Comparison of ENCODE assay signal across 8 cellular contexts in the genomic region with DNA sequence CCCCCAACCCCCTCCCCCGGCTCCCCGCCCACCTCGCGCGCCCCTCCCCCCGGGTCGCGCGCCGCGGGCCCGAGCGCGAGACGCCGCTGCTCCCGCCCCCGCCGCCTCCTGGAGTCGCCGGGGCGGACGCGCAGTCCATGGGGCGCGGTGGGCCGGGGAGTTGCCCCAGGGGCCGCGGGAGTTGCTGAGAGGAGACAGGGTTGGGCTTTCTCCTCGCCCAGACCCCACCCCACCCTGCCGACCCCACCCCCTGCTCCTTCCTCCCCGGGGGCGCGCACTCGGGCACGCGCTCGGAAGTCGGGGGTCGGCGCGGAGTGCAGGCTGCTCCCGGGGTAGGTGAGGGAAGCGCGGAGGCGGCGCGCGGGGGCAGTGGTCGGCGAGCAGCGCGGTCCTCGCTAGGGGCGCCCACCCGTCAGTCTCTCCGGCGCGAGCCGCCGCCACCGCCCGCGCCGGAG. TPM values are rescaled to one million over a fixed set of nuclear protein-coding genes. Genes with fewer than 3 reads are reported as not detected.
A peak's percentile ranks its signal among the peaks of the same experiment; 100 is the strongest.
DNase-seq lines count a peak whose midpoint lies in the region; ATAC-seq, FAIRE-seq and TF ChIP-seq lines count a peak whose summit lies in the region.

A gene (plus strand): TSS at position 275 of the 455 bp plus-strand sequence. CDS start 297 bp downstream, outside the sequence.

- in situ Hi-C loops in GM13976 (cut with MboI; ENCODE audit: low sequenced_read_pairs, unreplicated experiment), result no loop called here

- H4K8ac ChIP-seq in mesenchymal stem cell (ENCODE audit: low read length), result peak within 1 kb of the TSS; percentile 91

- H3K4me3 ChIP-seq in AG04450 (ENCODE audit: low read depth, low read length) (peak within 1 kb of the TSS; percentile 88), endothelial cell of umbilical vein (replicated peaks in 1 of 3; ENCODE audit: insufficient read depth in 1 of 3, low read depth in 1 of 3, low read length in 3 of 3) (peak within 1 kb of the TSS; percentile 71 to 96 (median 96)), mesenchymal stem cell (ENCODE audit: insufficient read depth in 1 of 2, low read depth in 1 of 2, low read length in 2 of 2) (peak within 1 kb of the TSS; percentile 82 to 86), suprapubic skin (peak within 1 kb of the TSS; percentile 82)

- POLR2A ChIA-PET in AG04450 (lab: Yijun Ruan, JAX) (no interaction called here), activated B cell treated with CpG ODN at 0.5 μM for 24 hours (lab: Charles Lee) (interaction anchor here (1.6 kb wide), 1 partner anchor 60 kb away, joined by 19 read pairs; no protein-coding TSS in a partner anchor), endothelial cell of umbilical vein (lab: Charles Lee) (no interaction called here)

- H2BK120ac ChIP-seq in mesenchymal stem cell (ENCODE audit: low read depth, low read length), result peak within 1 kb of the TSS; percentile 98

- H3K27ac Mint-ChIP-seq in activated B cell treated with CpG ODN at 0.5 μM for 24 hours, result peak within 1 kb of the TSS; percentile 87

- dilution Hi-C loops in endothelial cell of umbilical vein (cut with MboI; ENCODE audit: extremely low pct_ligation_motif_present, low sequenced_read_pairs), result no loop called here

- H3K9me1 ChIP-seq in endothelial cell of umbilical vein (replicated peaks; ENCODE audit: control insufficient read depth, extremely low read depth, insufficient read depth, low read length), result no peaks in the 10 kb centered on the region

- H3K9me3 Mint-ChIP-seq in activated B cell treated with CpG ODN at 0.5 μM for 24 hours, result no peaks in the 10 kb centered on the region

- DNase-seq in AG04450 (ENCODE audit: low read depth, low spot score), result peak; percentile 49
- DNase-seq in GM13976 (ENCODE audit: low spot score), result peak; percentile 87
- peak; percentile 83 to 91 (median 84) for DNase-seq in NCI-H1417 (lab: John Stamatoyannopoulos, UW)
- peak; percentile 76 for DNase-seq in activated B cell treated with CpG ODN at 0.5 μM for 24 hours
- peak; percentile 80 for DNase-seq in endothelial cell of umbilical vein (ENCODE audit: low read depth, low spot score)
- peak; percentile 84 for DNase-seq in mesenchymal stem cell
- peak; percentile 84 to 90 for DNase-seq in suprapubic skin (ENCODE audit: low spot score in 2 of 2)

- TF ChIP-seq CTCF in AG04450 (IDR thresholded peaks at IDR 0.05; ENCODE audit: low read depth, low read length) (no peak), GM13976 (IDR thresholded peaks at IDR 0.05; ENCODE audit: borderline replicate concordance, control extremely low read depth, extremely low read depth, insufficient read depth, missing control alignments) (no peak), activated B cell treated with CpG ODN at 0.5 μM for 24 hours (IDR thresholded peaks at IDR 0.05) (no peak), endothelial cell of umbilical vein (IDR thresholded peaks at IDR 0.05; ENCODE audit: extremely low read depth in 1 of 2, insufficient read depth in 1 of 2, low read depth in 1 of 2, low read length in 2 of 2) (peak in 1 of 2 donors; percentile 22), suprapubic skin (IDR thresholded peaks at IDR 0.05) (no peak)

- peak within 1 kb of the TSS; percentile 100 for H2BK5ac ChIP-seq in mesenchymal stem cell (ENCODE audit: low read depth, low read length, poor library complexity, severe bottlenecking)

- H3K18ac ChIP-seq in mesenchymal stem cell (ENCODE audit: low read depth in 1 of 2, low read length in 2 of 2), result peak within 1 kb of the TSS; percentile 98

- no peaks in the 10 kb centered on the region for H3K27me3 ChIP-seq in AG04450 (ENCODE audit: control insufficient read depth, insufficient read depth, low read length)
- no peaks in the 10 kb centered on the region for H3K27me3 ChIP-seq in endothelial cell of umbilical vein (ENCODE audit: control insufficient read depth in 2 of 2, insufficient read depth in 2 of 2, low read length in 2 of 2)
- H3K27me3 ChIP-seq in mesenchymal stem cell (ENCODE audit: control insufficient read depth in 1 of 2, insufficient read depth in 1 of 2, low read length in 2 of 2), result no peaks in the 10 kb centered on the region
- H3K27me3 ChIP-seq in suprapubic skin, result no peaks in the 10 kb centered on the region

- H3K4me2 ChIP-seq in endothelial cell of umbilical vein (ENCODE audit: insufficient read depth, low read length) (peak within 1 kb of the TSS; percentile 99), mesenchymal stem cell (ENCODE audit: low read length, poor library complexity, severe bottlenecking) (peak within 1 kb of the TSS; percentile 80)

- 0% methylated on average over 11 of the region's 65 CpGs for WGBS in mesenchymal stem cell
- WGBS in suprapubic skin, result 0% methylated on average over 4 of the region's 65 CpGs

- intact Hi-C loops in activated B cell treated with CpG ODN at 0.5 μM for 24 hours (cut with micrococcal nuclease) (loop anchor here (1.0 to 2.0 kb wide), 4 partner anchors 184 to 1028 kb away; a partner anchor contains a TSS), endothelial cell of umbilical vein (cut with micrococcal nuclease) (loop anchor here (5.0 kb wide), 2 partner anchors 249 to 449 kb away; a partner anchor contains a TSS)

- H3K27me3 Mint-ChIP-seq in activated B cell treated with CpG ODN at 0.5 μM for 24 hours, result no peaks in the 10 kb centered on the region

- H3K14ac ChIP-seq in mesenchymal stem cell (ENCODE audit: low read length in 2 of 2), result peak within 1 kb of the TSS in 1 of 2 experiments; percentile 98

- H3K4me1 ChIP-seq in endothelial cell of umbilical vein (ENCODE audit: control insufficient read depth, extremely low read depth, insufficient read depth, low read length), result peaks cover 44% of the 10 kb centered on the region
- H3K4me1 ChIP-seq in mesenchymal stem cell (ENCODE audit: control insufficient read depth, insufficient read depth, low read depth, low read length), result no peaks in the 10 kb centered on the region
- peaks cover 44% of the 10 kb centered on the region for H3K4me1 ChIP-seq in suprapubic skin

- peaks cover 1% of the 10 kb centered on the region for H3K79me1 ChIP-seq in mesenchymal stem cell (replicated peaks; ENCODE audit: low read length, poor library complexity, severe bottlenecking)

- no peak for TF ChIP-seq EP300 in suprapubic skin (IDR thresholded peaks at IDR 0.05)

- no peak for FAIRE-seq in endothelial cell of umbilical vein (lab: Jason Lieb, UNC)

- H3K9ac ChIP-seq in endothelial cell of umbilical vein (replicated peaks; ENCODE audit: extremely low read depth, insufficient read depth, low read length), result peak within 1 kb of the TSS; percentile 95
- peak within 1 kb of the TSS; percentile 98 for H3K9ac ChIP-seq in mesenchymal stem cell (ENCODE audit: low read length)

- peaks cover 4% of the 10 kb centered on the region; the same call in 1 of the 2 replicates for H3K9me3 ChIP-seq in AG04450 (ENCODE audit: control insufficient read depth, insufficient read depth, low read length)
- H3K9me3 ChIP-seq in endothelial cell of umbilical vein (replicated peaks; ENCODE audit: control insufficient read depth, insufficient read depth, low read length), result no peaks in the 10 kb centered on the region
- no peaks in the 10 kb centered on the region for H3K9me3 ChIP-seq in mesenchymal stem cell (ENCODE audit: control insufficient read depth, low read length)
- H3K9me3 ChIP-seq in suprapubic skin, result no peaks in the 10 kb centered on the region

- peaks cover 3% of the 10 kb centered on the region for H3K36me3 Mint-ChIP-seq in activated B cell treated with CpG ODN at 0.5 μM for 24 hours (ENCODE audit: low read depth)

- TF ChIP-seq POLR2A in endothelial cell of umbilical vein (IDR thresholded peaks at IDR 0.05; ENCODE audit: low read depth, low read length) (no peak), suprapubic skin (IDR thresholded peaks at IDR 0.05) (no peak)

- BruUV-seq in endothelial cell of umbilical vein (replicated peaks; lab: Mats Ljungman, UMichigan), result no TSS peak

- peak within 1 kb of the TSS in 1 of 2 experiments; percentile 19 for H3K23ac ChIP-seq in mesenchymal stem cell (ENCODE audit: low read length in 2 of 2)

- peaks cover 48% of the 10 kb centered on the region for H3K79me2 ChIP-seq in endothelial cell of umbilical vein (ENCODE audit: control insufficient read depth, insufficient read depth, low read length)

- H3K4me1 Mint-ChIP-seq in activated B cell treated with CpG ODN at 0.5 μM for 24 hours, result peaks cover 47% of the 10 kb centered on the region

- peak within 1 kb of the TSS; percentile 94 for H3K4me3 Mint-ChIP-seq in activated B cell treated with CpG ODN at 0.5 μM for 24 hours

- no peaks in the 10 kb centered on the region for H4K20me1 ChIP-seq in endothelial cell of umbilical vein (replicated peaks; ENCODE audit: control insufficient read depth, extremely low read depth, insufficient read depth, low read length)

- H2AFZ ChIP-seq in endothelial cell of umbilical vein (ENCODE audit: low read depth, low read length) (peak within 1 kb of the TSS; percentile 24), mesenchymal stem cell (ENCODE audit: low read depth, low read length) (peak within 1 kb of the TSS; percentile 36)

- H2BK15ac ChIP-seq in mesenchymal stem cell (ENCODE audit: low read depth, poor library complexity, severe bottlenecking), result peak within 1 kb of the TSS; percentile 99

- ATAC-seq in HG02763 (IDR thresholded peaks at IDR 0.05; ENCODE audit: unreplicated experiment), result peak; percentile 32
- peak; percentile 48 for ATAC-seq in activated B cell treated with CpG ODN at 0.5 μM for 24 hours (ENCODE audit: low read depth)

- H3K36me3 ChIP-seq in endothelial cell of umbilical vein (ENCODE audit: control insufficient read depth in 2 of 2, extremely low read depth in 1 of 2, insufficient read depth in 2 of 2, low read length in 2 of 2) (peaks cover 0 to 3% of the 10 kb centered on the region in 2 experiments), mesenchymal stem cell (ENCODE audit: control insufficient read depth in 1 of 2, insufficient read depth in 2 of 2, low read depth in 1 of 2, low read length in 2 of 2) (peaks cover 0 to 37% of the 10 kb centered on the region in 2 experiments), suprapubic skin (no peaks in the 10 kb centered on the region)

- H2BK12ac ChIP-seq in mesenchymal stem cell (ENCODE audit: low read length in 2 of 2), result peak within 1 kb of the TSS; percentile 11 to 91

- peak within 1 kb of the TSS; percentile 97 for H4K91ac ChIP-seq in mesenchymal stem cell (ENCODE audit: low read length)

- H2AK5ac ChIP-seq in mesenchymal stem cell (ENCODE audit: low read length, severe bottlenecking), result no peak within 1 kb of the TSS

- H3K27ac ChIP-seq in AG04450 (ENCODE audit: low read depth, low read length), result peak within 1 kb of the TSS; percentile 100
- peak within 1 kb of the TSS; percentile 97 for H3K27ac ChIP-seq in endothelial cell of umbilical vein (ENCODE audit: insufficient read depth, low read depth, low read length)
- H3K27ac ChIP-seq in mesenchymal stem cell (ENCODE audit: low read length, poor library complexity, severe bottlenecking), result peak within 1 kb of the TSS; percentile 97
- H3K27ac ChIP-seq in suprapubic skin, result peak within 1 kb of the TSS; percentile 100

- peak within 1 kb of the TSS; percentile 97 for H3K4ac ChIP-seq in mesenchymal stem cell (ENCODE audit: low read depth in 1 of 2, low read length in 2 of 2)

- CTCF ChIA-PET in AG04450 (lab: Charles Lee), result no interaction called here
- CTCF ChIA-PET in activated B cell treated with CpG ODN at 0.5 μM for 24 hours (lab: Charles Lee), result no interaction called here
- CTCF ChIA-PET in endothelial cell of umbilical vein (lab: Charles Lee), result interaction anchor here (1.4 kb wide), 1 partner anchor 48 kb away, joined by 3 read pairs; no protein-coding TSS in a partner anchor

RNA-seq across cellular contexts. Expression of the gene that starts here (rescaled TPM):
- polyA plus RNA-seq in AG04450 (2011; rRNA removed), result 322 and 348 TPM in 2 replicates
- polyA minus RNA-seq in AG04450 (2011; rRNA and poly(A)+ RNA removed), result 336 and 427 TPM in 2 replicates
- 31.1 and 31.8 TPM in 2 replicates for total RNA-seq in activated B cell treated with CpG ODN at 0.5 μM for 24 hours
- total RNA-seq in endothelial cell of umbilical vein, result 202 and 216 TPM in 2 replicates
- polyA plus RNA-seq in endothelial cell of umbilical vein, result 81.6 and 92.5 TPM in 2 replicates
- 93.6 and 105 TPM in 2 replicates for polyA plus RNA-seq in endothelial cell of umbilical vein (2011; cell fraction: cytosol; rRNA removed)
- 151 and 214 TPM in 2 replicates for polyA plus RNA-seq in endothelial cell of umbilical vein (2011; cell fraction: nucleus; rRNA removed)
- polyA plus RNA-seq in endothelial cell of umbilical vein (2012), result 191 and 205 TPM in 2 replicates
- 218 and 293 TPM in 2 replicates for polyA minus RNA-seq in endothelial cell of umbilical vein
- 22.8 TPM for polyA minus RNA-seq in endothelial cell of umbilical vein (2011; cell fraction: cytosol; rRNA and poly(A)+ RNA removed)
- polyA minus RNA-seq in endothelial cell of umbilical vein (2011; cell fraction: nucleus; rRNA and poly(A)+ RNA removed), result 130 and 167 TPM in 2 replicates
- 334 TPM for polyA plus RNA-seq in mesenchymal stem cell (2013, experiment 1 of 2)
- polyA plus RNA-seq in mesenchymal stem cell (2013, experiment 2 of 2), result 324 TPM
- total RNA-seq in suprapubic skin, result 100 to 1,000 TPM in 1 of 4 donors, 10 to 100 TPM in 3; 58.3 to 124 (median 77.6) TPM

Comparison
In these comparisons a context has a peak if more than half of its experiments do, and no peak if none do; other contexts are left out.
1. Peak in every context shown above with its lines: DNase-seq, ATAC-seq, H3K4me3 ChIP-seq and H3K27ac ChIP-seq.